In the genomic region with DNA sequence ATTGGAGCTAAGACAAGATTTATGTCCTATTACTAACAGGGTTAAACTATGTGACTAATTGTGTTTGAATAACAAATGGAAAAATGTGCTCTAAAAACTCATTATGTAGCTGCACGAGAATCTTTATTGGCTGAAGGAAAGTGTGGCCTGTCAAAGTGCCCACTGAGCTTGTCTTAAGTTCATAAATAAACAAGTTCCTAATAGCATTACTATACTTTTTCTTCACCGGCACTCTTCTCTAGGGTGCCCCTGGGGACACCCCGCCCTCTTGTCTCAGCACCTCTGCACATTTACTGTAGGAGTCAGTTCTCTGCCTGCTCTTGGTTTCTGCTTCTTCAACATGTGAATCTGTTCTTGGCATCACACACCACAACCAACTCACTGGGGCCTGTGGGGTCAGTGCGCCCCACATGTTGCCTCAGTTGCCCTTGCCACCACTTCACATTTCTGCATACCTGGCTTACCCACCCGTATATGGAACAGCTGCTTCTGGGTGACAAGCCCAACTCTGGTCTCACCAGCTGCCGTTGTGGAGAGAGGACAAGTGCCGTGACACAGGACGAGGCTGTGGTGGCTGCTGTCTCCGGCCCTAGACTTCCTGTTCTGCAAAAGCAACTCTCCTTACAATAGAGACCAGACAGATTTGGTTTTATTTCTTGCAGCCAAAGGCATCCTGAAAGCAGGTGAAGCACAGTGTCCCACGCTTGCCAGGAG, we compare ENCODE assay signal across 9 cellular contexts.
A peak's percentile ranks its signal among the peaks of the same experiment; 100 is the strongest.
DNase-seq lines count a peak whose midpoint lies in the region; ATAC-seq and TF ChIP-seq lines count a peak whose summit lies in the region.
"Had no signal": no experiment of that assay in that cellular context is flagged by ENCODE, and none has a peak within 500 bp of the region (broad histone marks: within the 10 kb centered on the region; RNA-seq: fewer than 3 reads in every experiment).

No MANE protein-coding gene starts in this region.

- no peaks in the 10 kb centered on the region for H3K27me3 ChIP-seq in Peyer's patch

- H3K36me3 ChIP-seq in Peyer's patch, result peaks cover 0 to 18% (median 0%) of the 10 kb centered on the region in 3 donors
- H3K36me3 ChIP-seq: thoracic aorta had no signal

- peak overlapping the region; percentile 64 for H3K4me3 Mint-ChIP-seq in stimulated activated memory B cell treated with anti-CD40 and anti-IgM and Interleukin-4, amounts not matched to agents 10 μg/mL and 1 μg/mL and 100 μg/mL, for 72 hours

- no peak for TF ChIP-seq CTCF in Peyer's patch (IDR thresholded peaks at IDR 0.05)

- peaks cover 14% of the 10 kb centered on the region for H3K27me3 Mint-ChIP-seq in stimulated activated memory B cell treated with anti-CD40 and anti-IgM and Interleukin-4, amounts not matched to agents 10 μg/mL and 1 μg/mL and 100 μg/mL, for 72 hours

- no peaks in the 10 kb centered on the region for H3K36me3 Mint-ChIP-seq in stimulated activated memory B cell treated with anti-CD40 and anti-IgM and Interleukin-4, amounts not matched to agents 10 μg/mL and 1 μg/mL and 100 μg/mL, for 72 hours

- peaks cover 66% of the 10 kb centered on the region for H3K4me1 Mint-ChIP-seq in stimulated activated memory B cell treated with anti-CD40 and anti-IgM and Interleukin-4, amounts not matched to agents 10 μg/mL and 1 μg/mL and 100 μg/mL, for 72 hours

- ATAC-seq in HG02970 (IDR thresholded peaks at IDR 0.05; ENCODE audit: low FRiP score, unreplicated experiment), result peak; percentile 44
- peak; percentile 67 for ATAC-seq in stimulated activated memory B cell treated with anti-CD40 and anti-IgM and Interleukin-4, amounts not matched to agents 10 μg/mL and 1 μg/mL and 100 μg/mL, for 72 hours

- no peaks in the 10 kb centered on the region for H3K9me3 Mint-ChIP-seq in stimulated activated memory B cell treated with anti-CD40 and anti-IgM and Interleukin-4, amounts not matched to agents 10 μg/mL and 1 μg/mL and 100 μg/mL, for 72 hours

- H3K4me3 ChIP-seq in Peyer's patch, result no peak overlapping the region
- H3K4me3 ChIP-seq: thoracic aorta had no signal

- peaks cover 0 to 19% (median 11%) of the 10 kb centered on the region in 4 donors for H3K4me1 ChIP-seq in Peyer's patch

- TF ChIP-seq POLR2A in Peyer's patch (IDR thresholded peaks at IDR 0.05) (no peak), erythroblast (IDR thresholded peaks at IDR 0.05; ENCODE audit: low read length) (no peak)

- H3K9me3 ChIP-seq in Peyer's patch, result no peaks in the 10 kb centered on the region
- H3K9me3 ChIP-seq: thoracic aorta had no signal

- DNase-seq in activated effector memory CD4-positive, alpha-beta T cell treated with Interleukin-2 at 50 U/mL for 16 hours, result peak; percentile 15
- DNase-seq in activated effector memory CD4-positive, alpha-beta T cell treated with anti-CD3 and anti-CD28 coated beads, Interleukin-2, amount 50 U/mL, for 16 hours, result no peak
- DNase-seq in Peyer's patch (peak in 2 of 3 donors; percentile 75 to 83), SHP77 treated with DMSO at 0.1 percent for 48 hours (lab: John Stamatoyannopoulos, UW) (no peak), erythroblast (lab: John Stamatoyannopoulos, UW) (no peak)
- no peak for DNase-seq in activated CD4-positive, alpha-beta T cell treated with anti-CD3 and anti-CD28 coated beads for 4 hours

- H3K27ac Mint-ChIP-seq in stimulated activated memory B cell treated with anti-CD40 and anti-IgM and Interleukin-4, amounts not matched to agents 10 μg/mL and 1 μg/mL and 100 μg/mL, for 72 hours, result peak overlapping the region; percentile 58

- H3K27ac ChIP-seq in Peyer's patch, result peak overlapping the region in 2 of 4 donors; percentile 27 to 73
- H3K27ac ChIP-seq: thoracic aorta had no signal

Comparison
In these comparisons a context has a peak if more than half of its experiments do, and no peak if none do; other contexts are left out.
1. DNase-seq: peak in activated effector memory CD4-positive, alpha-beta T cell treated with Interleukin-2 at 50 U/mL for 16 hours (single experiment) and Peyer's patch (2 of 3); none in activated effector memory CD4-positive, alpha-beta T cell treated with anti-CD3 and anti-CD28 coated beads, Interleukin-2, amount 50 U/mL, for 16 hours (single experiment), SHP77 treated with DMSO at 0.1 percent for 48 hours (single experiment), erythroblast (0 of 2) and activated CD4-positive, alpha-beta T cell treated with anti-CD3 and anti-CD28 coated beads for 4 hours (0 of 2).